In genomic region chr19:10286803-10287737, GRCh38 we compare ENCODE assay signal across 1 cellular context.
TF ChIP-seq lines count a peak whose summit lies in the region.

TSS of gene ICAM4 (plus strand) at chr19:10286955. CDS start at chr19:10287013, 58 bp downstream.

TF ChIP-seq in K562, 482 proteins besides CTCF, POLR2A, EP300 and RAD21 (continued from another document and continues in another):
- TF ChIP-seq ETS1 (conservative IDR thresholded peaks at IDR 0.05; ENCODE audit: control insufficient read depth, low read depth, low read length) (peak; percentile 66; the same call in 1 of the 2 replicates), NRF1 (conservative IDR thresholded peaks at IDR 0.05 in 1 of 2, IDR thresholded peaks at IDR 0.05 in 1 of 2) (peak; percentile 81 to 83), SMAD4 (CRISPR knock-in tag; conservative IDR thresholded peaks at IDR 0.05) (0 out of 2 replicates have a peak, but pooled peaks have one; percentile 46), DACH1 (IDR thresholded peaks at IDR 0.05; ENCODE audit: partially characterized antibody) (peak; percentile 74), CAMTA2 (CRISPR knock-in tag; conservative IDR thresholded peaks at IDR 0.05) (0 out of 2 replicates have a peak, but pooled peaks have one; percentile 61), LCOR (CRISPR knock-in tag; IDR thresholded peaks at IDR 0.05) (no peak), RCOR1 (IDR thresholded peaks at IDR 0.05; ENCODE audit: borderline replicate concordance in 1 of 2, low read depth in 2 of 2, low read length in 2 of 2) (peak in 1 of 2 experiments; percentile 8; a peak in 1 of 4 replicates), E2F1 (CRISPR knock-in tag; IDR thresholded peaks at IDR 0.05) (0 out of 2 replicates have a peak, but pooled peaks have one; percentile 24), TARDBP (IDR thresholded peaks at IDR 0.05) (0 out of 2 replicates have a peak, but pooled peaks have one; percentile 67), FOXP4 (CRISPR knock-in tag; IDR thresholded peaks at IDR 0.05; ENCODE audit: borderline replicate concordance) (peak; percentile 52; the same call in 1 of the 2 replicates), KLF13 (tag; IDR thresholded peaks at IDR 0.05; ENCODE audit: borderline replicate concordance, low read depth) (no peak), NR0B1 (IDR thresholded peaks at IDR 0.05; ENCODE audit: partially characterized antibody) (no peak), SMAD1 (IDR thresholded peaks at IDR 0.05; ENCODE audit: low read depth, low read length, partially characterized antibody) (peak; percentile 52), ZNF280B (CRISPR knock-in tag; IDR thresholded peaks at IDR 0.05) (peak; percentile 74; the same call in 1 of the 2 replicates), PATZ1 (CRISPR knock-in tag; IDR thresholded peaks at IDR 0.05; ENCODE audit: borderline replicate concordance) (peak; percentile 49; the same call in 1 of the 2 replicates), ARID2 (IDR thresholded peaks at IDR 0.05) (0 out of 2 replicates have a peak, but pooled peaks have one; percentile 28), USF1 (CRISPR knock-in tag; IDR thresholded peaks at IDR 0.05) (peak; percentile 83), CBFB (CRISPR knock-in tag; IDR thresholded peaks at IDR 0.05) (0 out of 2 replicates have a peak, but pooled peaks have one; percentile 51), PHF8 (IDR thresholded peaks at IDR 0.05; ENCODE audit: borderline replicate concordance, low read length) (peak; percentile 64; the same call in 1 of the 2 replicates), FOS (IDR thresholded peaks at IDR 0.05; ENCODE audit: extremely low read depth, insufficient read length) (no peak), HMG20B (CRISPR knock-in tag; IDR thresholded peaks at IDR 0.05) (0 out of 2 replicates have a peak, but pooled peaks have one; percentile 70), KLF16 (IDR thresholded peaks at IDR 0.05) (0 out of 2 replicates have a peak, but pooled peaks have one; percentile 3), SAP30 (IDR thresholded peaks at IDR 0.05; ENCODE audit: borderline replicate concordance, insufficient read depth, low read depth, low read length, poor library complexity, severe bottlenecking) (peak; percentile 50), RFX1 (IDR thresholded peaks at IDR 0.05) (no peak), CHAMP1 (IDR thresholded peaks at IDR 0.05) (no peak), ZEB2 (IDR thresholded peaks at IDR 0.05) (no peak), ZNF583 (CRISPR knock-in tag; IDR thresholded peaks at IDR 0.05) (peak; percentile 15; the same call in 1 of the 2 replicates), YBX1 (IDR thresholded peaks at IDR 0.05) (no peak), ELK1 (CRISPR knock-in tag; IDR thresholded peaks at IDR 0.05) (peak; percentile 32; the same call in 1 of the 2 replicates), ZNF518B (CRISPR knock-in tag; IDR thresholded peaks at IDR 0.05) (no peak), BCLAF1 (IDR thresholded peaks at IDR 0.05; ENCODE audit: borderline replicate concordance in 1 of 2, control insufficient read depth in 1 of 2, low read depth in 2 of 2, low read length in 1 of 2) (no peak), ZNF3 (CRISPR knock-in tag; IDR thresholded peaks at IDR 0.05) (no peak), CTBP1 (IDR thresholded peaks at IDR 0.05; ENCODE audit: borderline replicate concordance) (peak; percentile 21; the same call in 1 of the 2 replicates), TAF9B (IDR thresholded peaks at IDR 0.05; ENCODE audit: partially characterized antibody) (peak; percentile 49), HSF4 (CRISPR knock-in tag; IDR thresholded peaks at IDR 0.05; ENCODE audit: borderline replicate concordance) (no peak)
